In genomic region chr6:89797317-89797716, GRCh38 we compare ENCODE assay signal across 1 cellular context.
TF ChIP-seq lines count a peak whose summit lies in the region.

No MANE protein-coding gene starts in this region.

TF ChIP-seq in SK-N-SH treated with all-trans-retinoic acid at 6 μM for 48 hours, 23 proteins besides CTCF, POLR2A, EP300 and RAD21 (continued from another document):
- TF ChIP-seq CSRNP3 (CRISPR knock-in tag; IDR thresholded peaks at IDR 0.05) = no peak
- TF ChIP-seq CREB5 (CRISPR knock-in tag; IDR thresholded peaks at IDR 0.05; ENCODE audit: low read depth) = no peak
- no peak for TF ChIP-seq ZNF70 (CRISPR knock-in tag; IDR thresholded peaks at IDR 0.05)
- no peak for TF ChIP-seq ZNF8 (CRISPR knock-in tag; IDR thresholded peaks at IDR 0.05)
- no peak for TF ChIP-seq POU6F1 (CRISPR knock-in tag; IDR thresholded peaks at IDR 0.05; ENCODE audit: borderline replicate concordance, low read depth)
- TF ChIP-seq ZC3H10 (CRISPR knock-in tag; IDR thresholded peaks at IDR 0.05) = no peak
- TF ChIP-seq ZNF565 (CRISPR knock-in tag; conservative IDR thresholded peaks at IDR 0.05; ENCODE audit: low read depth) = no peak
- TF ChIP-seq BACH2 (CRISPR knock-in tag; IDR thresholded peaks at IDR 0.05; ENCODE audit: borderline replicate concordance) = no peak
